9 cellular contexts compared by ENCODE assay signal in genomic region chr19:1257475-1258160, GRCh38. TPM values are rescaled to one million over a fixed set of nuclear protein-coding genes. Genes with fewer than 3 reads are reported as not detected.
DNase-seq lines count a peak whose midpoint lies in the region; ATAC-seq and TF ChIP-seq lines count a peak whose summit lies in the region.
"Had no signal": no experiment of that assay in that cellular context is flagged by ENCODE, and none has a peak within 500 bp of the region (broad histone marks: within the 10 kb centered on the region; RNA-seq: fewer than 3 reads in every experiment).

No MANE protein-coding gene starts in this region.

- intact Hi-C loops in sciatic nerve (cut with DNase I), result no loop called here

- DNase-seq in SK-N-MC (ENCODE audit: low read depth, low spot score), result no peak
- DNase-seq in glutamatergic neuron, result no peak
- DNase-seq in smooth muscle cell (lab: John Stamatoyannopoulos, UW; ENCODE audit: unreplicated experiment), result no peak
- no peak for DNase-seq in sciatic nerve (ENCODE audit: low spot score)
- DNase-seq in activated effector memory CD4-positive, alpha-beta T cell treated with anti-CD3 and anti-CD28 coated beads, Interleukin-2, amount 50 U/mL, for 16 hours, result no peak
- DNase-seq in activated gamma-delta T cell treated with Interleukin-2 at 50 U/mL for 16 hours, result no peak
- no peak for DNase-seq in islet precursor cell
- DNase-seq: NCI-H1105 treated with DMSO at 0.1 percent for 48 hours had no signal

- H3K4me3 ChIP-seq in DOHH2 (ENCODE audit: low read length), result peak overlapping the region; percentile 48
- H3K4me3 ChIP-seq in SK-N-MC, result no peak overlapping the region
- no peak overlapping the region for H3K4me3 ChIP-seq in smooth muscle cell

- peaks cover 20% of the 10 kb centered on the region for H3K4me1 Mint-ChIP-seq in glutamatergic neuron (ENCODE audit: low read depth, unreplicated experiment)

- H3K4me1 ChIP-seq in DOHH2 (ENCODE audit: control insufficient read depth, low read length), result peaks cover 85% of the 10 kb centered on the region
- peaks cover 34% of the 10 kb centered on the region for H3K4me1 ChIP-seq in smooth muscle cell (ENCODE audit: low read depth)

- H3K79me2 ChIP-seq in DOHH2 (ENCODE audit: control insufficient read depth, low read length) (peaks cover 61% of the 10 kb centered on the region), smooth muscle cell (ENCODE audit: low read depth) (peaks cover 52% of the 10 kb centered on the region)

- peaks cover 69% of the 10 kb centered on the region for H3K36me3 ChIP-seq in DOHH2 (ENCODE audit: control insufficient read depth, low read length)
- H3K36me3 ChIP-seq in SK-N-MC (ENCODE audit: insufficient read depth, low read length), result peaks cover 41% of the 10 kb centered on the region
- H3K36me3 ChIP-seq in smooth muscle cell (ENCODE audit: low read depth), result no peaks in the 10 kb centered on the region

- no peaks in the 10 kb centered on the region for H3K9me3 ChIP-seq in DOHH2 (ENCODE audit: control insufficient read depth, insufficient read depth, low read length)
- no peaks in the 10 kb centered on the region for H3K9me3 ChIP-seq in SK-N-MC (ENCODE audit: low read depth, low read length)
- H3K9me3 ChIP-seq in smooth muscle cell (replicated peaks; ENCODE audit: low read depth), result no peaks in the 10 kb centered on the region

- ATAC-seq in sciatic nerve, result no peak

- H3F3A ChIP-seq in DOHH2 (ENCODE audit: control insufficient read depth, insufficient read depth) (peaks cover 43% of the 10 kb centered on the region), smooth muscle cell (ENCODE audit: low read depth) (peaks cover 71% of the 10 kb centered on the region)

- H3K27ac ChIP-seq in DOHH2 (ENCODE audit: low read depth, low read length), result peak overlapping the region; percentile 85
- H3K27ac ChIP-seq in SK-N-MC, result peak overlapping the region; percentile 91
- peak overlapping the region; percentile 74 for H3K27ac ChIP-seq in smooth muscle cell (ENCODE audit: low read depth)

- H3K9me3 Mint-ChIP-seq in glutamatergic neuron (ENCODE audit: unreplicated experiment), result peaks cover 30% of the 10 kb centered on the region

- no peak overlapping the region for H2AFZ ChIP-seq in smooth muscle cell (ENCODE audit: low read depth)

- peaks cover 20% of the 10 kb centered on the region for H3K27me3 Mint-ChIP-seq in glutamatergic neuron (ENCODE audit: unreplicated experiment)

- H3K9ac ChIP-seq in SK-N-MC (ENCODE audit: insufficient read length) (peak overlapping the region; percentile 15), smooth muscle cell (ENCODE audit: low read depth) (no peak overlapping the region)

- H3K9me2 ChIP-seq in DOHH2 (replicated peaks; ENCODE audit: control insufficient read depth, low read length), result no peaks in the 10 kb centered on the region

- no peaks in the 10 kb centered on the region for H3K36me3 Mint-ChIP-seq in glutamatergic neuron (ENCODE audit: unreplicated experiment)

- H4K20me1 ChIP-seq in DOHH2 (ENCODE audit: control insufficient read depth, insufficient read depth, low read depth, low read length) (peaks cover 11% of the 10 kb centered on the region; the same call in 1 of the 2 replicates), smooth muscle cell (ENCODE audit: low read depth) (peaks cover 73% of the 10 kb centered on the region)

- peak overlapping the region; percentile 98 for H3K4me2 ChIP-seq in DOHH2 (ENCODE audit: low read length)
- no peak overlapping the region for H3K4me2 ChIP-seq in smooth muscle cell

- peak overlapping the region; percentile 48 for H3K27ac Mint-ChIP-seq in glutamatergic neuron (ENCODE audit: unreplicated experiment)

- TF ChIP-seq CTCF in DOHH2 (IDR thresholded peaks at IDR 0.05; ENCODE audit: low read depth, low read length, poor library complexity, severe bottlenecking) (no peak), glutamatergic neuron (IDR thresholded peaks at IDR 0.05; ENCODE audit: partially characterized antibody, unreplicated experiment) (no peak), smooth muscle cell (IDR thresholded peaks at IDR 0.05; ENCODE audit: borderline replicate concordance, insufficient read depth, poor library complexity, severe bottlenecking) (no peak)

- H3K4me3 Mint-ChIP-seq in glutamatergic neuron (ENCODE audit: unreplicated experiment), result peak overlapping the region; percentile 57

- H3K27me3 ChIP-seq in DOHH2 (ENCODE audit: control insufficient read depth, low read length) (no peaks in the 10 kb centered on the region), smooth muscle cell (ENCODE audit: low read depth) (no peaks in the 10 kb centered on the region)

- 88% methylated on average over 21 of the region's 23 CpGs for WGBS in smooth muscle cell (ENCODE audit: low lambda C conversion rate)

RNA-seq across cellular contexts. Expression of gene MIDN, which starts 9.2 kb away (rescaled TPM):
- total RNA-seq in glutamatergic neuron (ENCODE audit: unreplicated experiment) (325 TPM), smooth muscle cell (25.0 and 58.5 TPM in 2 replicates), sciatic nerve (117 TPM)
- 65.3 and 70.6 TPM in 2 replicates for polyA plus RNA-seq in smooth muscle cell

RNA-seq across cellular contexts. Expression of gene CIRBP, which starts 11.5 kb away (rescaled TPM):
- 341 TPM for total RNA-seq in glutamatergic neuron (ENCODE audit: unreplicated experiment)
- 119 and 122 TPM in 2 replicates for total RNA-seq in smooth muscle cell
- 215 and 235 TPM in 2 replicates for polyA plus RNA-seq in smooth muscle cell
- 550 TPM for total RNA-seq in sciatic nerve

RNA-seq across cellular contexts. Expression of gene ATP5F1D, which starts 16.1 kb away (rescaled TPM):
- total RNA-seq in glutamatergic neuron (ENCODE audit: unreplicated experiment) (129 TPM), smooth muscle cell (29.1 and 68.8 TPM in 2 replicates), sciatic nerve (90.9 TPM)
- polyA plus RNA-seq in smooth muscle cell, result 265 and 272 TPM in 2 replicates

RNA-seq across cellular contexts. Expression of gene FAM174C, which starts 17.7 kb away (rescaled TPM):
- total RNA-seq in glutamatergic neuron (ENCODE audit: unreplicated experiment), result 17.3 TPM
- total RNA-seq in smooth muscle cell, result 33.4 and 41.5 TPM in 2 replicates
- polyA plus RNA-seq in smooth muscle cell, result 75.6 and 78.1 TPM in 2 replicates
- 21.4 TPM for total RNA-seq in sciatic nerve

RNA-seq across cellular contexts. Expression of gene CBARP, which starts 19.8 kb away (rescaled TPM):
- total RNA-seq in glutamatergic neuron (ENCODE audit: unreplicated experiment) (74.7 TPM), smooth muscle cell (1.7 and 2.7 TPM in 2 replicates), sciatic nerve (2.9 TPM)
- polyA plus RNA-seq in smooth muscle cell, result 10.2 and 10.5 TPM in 2 replicates
